Comparison of ENCODE assay signal across 8 cellular contexts in genomic region chr6:143677891-143678737, GRCh38.
DNase-seq lines count a peak whose midpoint lies in the region; ATAC-seq and TF ChIP-seq lines count a peak whose summit lies in the region.

Gene PHACTR2 (plus strand): TSS chr6:143677965. CDS start chr6:143678164, 199 bp downstream.

- no peaks in the 10 kb centered on the region for H3K9me2 ChIP-seq in Loucy (replicated peaks; ENCODE audit: low read depth, low read length)

- H3K4me1 ChIP-seq in Loucy (ENCODE audit: insufficient read depth, low read length, poor library complexity, severe bottlenecking) = peaks cover 21% of the 10 kb centered on the region

- no peaks in the 10 kb centered on the region for H3K36me3 ChIP-seq in Loucy (ENCODE audit: insufficient read depth, low read length)

- H3K27ac ChIP-seq in cingulate gyrus (ENCODE audit: low read depth, low read length) (peak within 1 kb of the TSS; percentile 66), skin epidermis (peak within 1 kb of the TSS; percentile 73 to 96 (median 94))

- H3K4me3 ChIP-seq in Loucy (ENCODE audit: low read length, poor library complexity, severe bottlenecking) (no peak within 1 kb of the TSS), skin epidermis (peak within 1 kb of the TSS; percentile 60 to 92 (median 80))

- DNase-seq in GM10248 (ENCODE audit: extremely low spot score) (peak; percentile 48), iris pigment epithelial cell (ENCODE audit: low read depth) (peak; percentile 78)

- POLR2A ChIA-PET in GM10248 (lab: Yijun Ruan, JAX) = no interaction called here

- no peaks in the 10 kb centered on the region for H3K27me3 ChIP-seq in Loucy (ENCODE audit: insufficient read depth, low read length, poor library complexity, severe bottlenecking)

- H3K4me2 ChIP-seq in Loucy (ENCODE audit: low read depth, low read length, poor library complexity, severe bottlenecking) = peak within 1 kb of the TSS; percentile 62

- 0 out of 2 replicates have a peak, but pooled peaks cover 3% of the 10 kb centered on the region for H3F3A ChIP-seq in Loucy (ENCODE audit: low read depth)

- CTCF ChIA-PET in GM10248 (lab: Yijun Ruan, JAX) = interaction anchor here (1.6 kb wide), 2 partner anchors 20 to 413 kb away, joined by 3 read pairs; no protein-coding TSS in a partner anchor

- TF ChIP-seq CTCF in GM10248 (IDR thresholded peaks at IDR 0.05; ENCODE audit: control extremely low read depth, extremely low read depth, low read depth, missing control alignments) = no peak
- no peak for TF ChIP-seq CTCF in Loucy (conservative IDR thresholded peaks at IDR 0.05; ENCODE audit: low read length)

- no peaks in the 10 kb centered on the region for H3K79me2 ChIP-seq in Loucy (ENCODE audit: insufficient read depth, low read length)

- H3K9me3 ChIP-seq in Loucy (ENCODE audit: insufficient read depth, low read depth, low read length) = no peaks in the 10 kb centered on the region

- ATAC-seq in activated CD4-positive, CD25-positive, alpha-beta regulatory T cell treated with anti-CD3 and anti-CD28 coated beads, Interleukin-2, amount 50 U/mL, for 24 hours = peak; percentile 84 to 88
- ATAC-seq in HG02588 (IDR thresholded peaks at IDR 0.05; ENCODE audit: unreplicated experiment) (no peak), GM18873 (IDR thresholded peaks at IDR 0.05; ENCODE audit: low FRiP score, unreplicated experiment) (no peak)

- H3K9ac ChIP-seq in Loucy (ENCODE audit: low read depth, low read length, poor library complexity, severe bottlenecking) = no peak within 1 kb of the TSS

- H4K20me1 ChIP-seq in Loucy (ENCODE audit: insufficient read depth, low read length, poor library complexity, severe bottlenecking) = peaks cover 4% of the 10 kb centered on the region

- no peak within 1 kb of the TSS for H2AFZ ChIP-seq in Loucy (ENCODE audit: low read length)

Comparison
In these comparisons a context has a peak if more than half of its experiments do, and no peak if none do; other contexts are left out.
1. ATAC-seq: peak in activated CD4-positive, CD25-positive, alpha-beta regulatory T cell treated with anti-CD3 and anti-CD28 coated beads, Interleukin-2, amount 50 U/mL, for 24 hours (2 of 2); none in HG02588 (single experiment) and GM18873 (single experiment).